Comparison of ENCODE assay signal across 12 cellular contexts in the genomic region with DNA sequence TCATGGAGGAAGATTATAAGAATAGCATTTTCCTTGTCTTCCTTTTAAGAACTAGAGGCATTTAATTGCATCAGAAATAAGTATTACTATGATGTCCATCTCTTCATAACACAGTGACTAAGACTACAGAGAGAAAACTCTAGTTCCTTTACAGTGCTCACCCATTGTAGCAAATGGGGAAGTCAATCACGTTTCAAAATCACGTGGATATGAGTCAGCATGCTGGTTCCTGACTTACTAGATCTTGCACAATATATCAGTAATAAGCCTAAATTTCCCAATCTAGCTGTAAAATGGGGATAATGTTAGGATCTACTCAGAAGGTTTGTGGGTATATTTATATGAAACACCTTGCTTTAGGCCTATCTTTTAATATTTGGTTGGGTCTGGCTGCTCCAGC.
DNase-seq lines count a peak whose midpoint lies in the region; ATAC-seq and TF ChIP-seq lines count a peak whose summit lies in the region.
"Had no signal": no experiment of that assay in that cellular context is flagged by ENCODE, and none has a peak within 500 bp of the region (broad histone marks: within the 10 kb centered on the region; RNA-seq: fewer than 3 reads in every experiment).

No MANE protein-coding gene starts in this region.

- peaks cover 9% of the 10 kb centered on the region for H3K4me1 Mint-ChIP-seq in stimulated activated effector memory CD8-positive, alpha-beta T cell treated with anti-CD3 and anti-CD28 coated beads, Interleukin-12 subunit alpha, Interleukin-12 subunit beta, amount 100 ng/mL, for 72 hours
- H3K4me1 Mint-ChIP-seq: activated naive CD4-positive, alpha-beta T cell treated with anti-CD3 and anti-CD28 coated beads, Interleukin-2, amount 10 ng/mL, durations not matched to agents 7 days and 5 days had no signal

- TF ChIP-seq CTCF in AG09309 (IDR thresholded peaks at IDR 0.05; ENCODE audit: control insufficient read depth, insufficient read depth, low read depth, low read length, missing control alignments), result no peak

- H3K9me3 Mint-ChIP-seq in stimulated activated effector memory CD8-positive, alpha-beta T cell treated with anti-CD3 and anti-CD28 coated beads, Interleukin-12 subunit alpha, Interleukin-12 subunit beta, amount 100 ng/mL, for 72 hours, result no peaks in the 10 kb centered on the region
- H3K9me3 Mint-ChIP-seq: activated naive CD4-positive, alpha-beta T cell treated with anti-CD3 and anti-CD28 coated beads, Interleukin-2, amount 10 ng/mL, durations not matched to agents 7 days and 5 days; type B pancreatic cell had no signal

- no peak overlapping the region for H3K27ac Mint-ChIP-seq in stimulated activated effector memory CD8-positive, alpha-beta T cell treated with anti-CD3 and anti-CD28 coated beads, Interleukin-12 subunit alpha, Interleukin-12 subunit beta, amount 100 ng/mL, for 72 hours
- H3K27ac Mint-ChIP-seq: activated naive CD4-positive, alpha-beta T cell treated with anti-CD3 and anti-CD28 coated beads, Interleukin-2, amount 10 ng/mL, durations not matched to agents 7 days and 5 days; type B pancreatic cell had no signal

- H3K4me3 ChIP-seq in AG09309 (ENCODE audit: control insufficient read depth, low read depth, low read length), result no peak overlapping the region
- H3K4me3 ChIP-seq: mucosa of descending colon had no signal

- no peak overlapping the region for H3K4me3 Mint-ChIP-seq in stimulated activated effector memory CD8-positive, alpha-beta T cell treated with anti-CD3 and anti-CD28 coated beads, Interleukin-12 subunit alpha, Interleukin-12 subunit beta, amount 100 ng/mL, for 72 hours
- H3K4me3 Mint-ChIP-seq: activated naive CD4-positive, alpha-beta T cell treated with anti-CD3 and anti-CD28 coated beads, Interleukin-2, amount 10 ng/mL, durations not matched to agents 7 days and 5 days; type B pancreatic cell had no signal

- ATAC-seq in GM21723 (IDR thresholded peaks at IDR 0.05; ENCODE audit: unreplicated experiment) (peak; percentile 79), esophagus mucosa (peak; percentile 93), GM19467 (IDR thresholded peaks at IDR 0.05; ENCODE audit: unreplicated experiment) (no peak), GM19452 (IDR thresholded peaks at IDR 0.05; ENCODE audit: unreplicated experiment) (no peak)
- ATAC-seq in stimulated activated effector memory CD8-positive, alpha-beta T cell treated with anti-CD3 and anti-CD28 coated beads, Interleukin-12 subunit alpha, Interleukin-12 subunit beta, amount 100 ng/mL, for 72 hours, result no peak
- ATAC-seq: mucosa of descending colon had no signal

- DNase-seq in AG09309 (ENCODE audit: low read depth), result peak; percentile 29
- peak; percentile 48 to 96 for DNase-seq in NOMO-1 (lab: John Stamatoyannopoulos, UW; ENCODE audit: unreplicated experiment in 2 of 2)
- DNase-seq in HuH-7.5 (ENCODE audit: low spot score), result no peak
- DNase-seq in stimulated activated effector memory CD8-positive, alpha-beta T cell treated with anti-CD3 and anti-CD28 coated beads, Interleukin-12 subunit alpha, Interleukin-12 subunit beta, amount 100 ng/mL, for 72 hours (ENCODE audit: low spot score in 2 of 2), result no peak
- DNase-seq: activated naive CD4-positive, alpha-beta T cell treated with anti-CD3 and anti-CD28 coated beads, Interleukin-2, amount 10 ng/mL, durations not matched to agents 7 days and 5 days; BE2C had no signal

- H3K36me3 Mint-ChIP-seq in stimulated activated effector memory CD8-positive, alpha-beta T cell treated with anti-CD3 and anti-CD28 coated beads, Interleukin-12 subunit alpha, Interleukin-12 subunit beta, amount 100 ng/mL, for 72 hours, result no peaks in the 10 kb centered on the region
- H3K36me3 Mint-ChIP-seq: activated naive CD4-positive, alpha-beta T cell treated with anti-CD3 and anti-CD28 coated beads, Interleukin-2, amount 10 ng/mL, durations not matched to agents 7 days and 5 days; type B pancreatic cell had no signal

Comparison
In these comparisons a context has a peak if more than half of its experiments do, and no peak if none do; other contexts are left out.
1. DNase-seq: peak in AG09309 (single experiment) and NOMO-1 (2 of 2); none in HuH-7.5 (single experiment) and stimulated activated effector memory CD8-positive, alpha-beta T cell treated with anti-CD3 and anti-CD28 coated beads, Interleukin-12 subunit alpha, Interleukin-12 subunit beta, amount 100 ng/mL, for 72 hours (0 of 2).
2. ATAC-seq: peak in GM21723 (single experiment) and esophagus mucosa (single experiment); none in GM19467 (single experiment), stimulated activated effector memory CD8-positive, alpha-beta T cell treated with anti-CD3 and anti-CD28 coated beads, Interleukin-12 subunit alpha, Interleukin-12 subunit beta, amount 100 ng/mL, for 72 hours (single experiment) and GM19452 (single experiment).